1 cellular context compared by ENCODE assay signal in the genomic region with DNA sequence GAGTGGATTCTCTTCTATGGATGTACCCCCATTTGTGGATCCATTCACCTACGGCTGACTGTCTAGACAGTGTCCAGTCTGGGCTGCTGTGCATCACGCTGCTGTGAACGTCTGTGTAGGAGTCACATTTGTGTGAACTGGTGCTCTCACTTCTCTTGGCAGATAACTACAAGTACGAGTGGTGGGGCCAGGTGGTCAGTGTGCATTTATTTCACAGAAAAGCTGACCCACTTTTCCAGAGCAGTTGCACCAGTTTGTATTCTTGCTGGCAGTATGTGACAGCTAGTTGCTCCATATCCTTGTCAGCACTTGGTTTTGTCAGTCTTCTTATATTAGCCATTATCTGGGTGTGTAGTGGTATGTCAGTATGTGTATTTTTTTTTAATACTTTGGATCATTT.
TF ChIP-seq lines count a peak whose summit lies in the region.

No MANE protein-coding gene starts in this region.

TF ChIP-seq in A549, 52 proteins besides CTCF, POLR2A, EP300 and RAD21 (continued from another document):
- TF ChIP-seq MAZ (IDR thresholded peaks at IDR 0.05; ENCODE audit: borderline replicate concordance, low read depth, low read length), result no peak
- no peak for TF ChIP-seq MYC (IDR thresholded peaks at IDR 0.05; ENCODE audit: borderline replicate concordance, low read length)
- peak; percentile 86 for TF ChIP-seq ZFP36 (IDR thresholded peaks at IDR 0.05; ENCODE audit: borderline replicate concordance, partially characterized antibody)
- no peak for TF ChIP-seq FOSL2 (IDR thresholded peaks at IDR 0.05)
- TF ChIP-seq FOSL2 (CRISPR knock-in tag; IDR thresholded peaks at IDR 0.05), result no peak
- TF ChIP-seq, protein P1, sequence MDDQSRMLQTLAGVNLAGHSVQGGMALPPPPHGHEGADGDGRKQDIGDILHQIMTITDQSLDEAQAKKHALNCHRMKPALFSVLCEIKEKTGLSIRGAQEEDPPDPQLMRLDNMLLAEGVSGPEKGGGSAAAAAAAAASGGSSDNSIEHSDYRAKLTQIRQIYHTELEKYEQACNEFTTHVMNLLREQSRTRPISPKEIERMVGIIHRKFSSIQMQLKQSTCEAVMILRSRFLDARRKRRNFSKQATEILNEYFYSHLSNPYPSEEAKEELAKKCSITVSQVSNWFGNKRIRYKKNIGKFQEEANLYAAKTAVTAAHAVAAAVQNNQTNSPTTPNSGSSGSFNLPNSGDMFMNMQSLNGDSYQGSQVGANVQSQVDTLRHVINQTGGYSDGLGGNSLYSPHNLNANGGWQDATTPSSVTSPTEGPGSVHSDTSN (IDR thresholded peaks at IDR 0.05), result no peak
